In the genomic region with DNA sequence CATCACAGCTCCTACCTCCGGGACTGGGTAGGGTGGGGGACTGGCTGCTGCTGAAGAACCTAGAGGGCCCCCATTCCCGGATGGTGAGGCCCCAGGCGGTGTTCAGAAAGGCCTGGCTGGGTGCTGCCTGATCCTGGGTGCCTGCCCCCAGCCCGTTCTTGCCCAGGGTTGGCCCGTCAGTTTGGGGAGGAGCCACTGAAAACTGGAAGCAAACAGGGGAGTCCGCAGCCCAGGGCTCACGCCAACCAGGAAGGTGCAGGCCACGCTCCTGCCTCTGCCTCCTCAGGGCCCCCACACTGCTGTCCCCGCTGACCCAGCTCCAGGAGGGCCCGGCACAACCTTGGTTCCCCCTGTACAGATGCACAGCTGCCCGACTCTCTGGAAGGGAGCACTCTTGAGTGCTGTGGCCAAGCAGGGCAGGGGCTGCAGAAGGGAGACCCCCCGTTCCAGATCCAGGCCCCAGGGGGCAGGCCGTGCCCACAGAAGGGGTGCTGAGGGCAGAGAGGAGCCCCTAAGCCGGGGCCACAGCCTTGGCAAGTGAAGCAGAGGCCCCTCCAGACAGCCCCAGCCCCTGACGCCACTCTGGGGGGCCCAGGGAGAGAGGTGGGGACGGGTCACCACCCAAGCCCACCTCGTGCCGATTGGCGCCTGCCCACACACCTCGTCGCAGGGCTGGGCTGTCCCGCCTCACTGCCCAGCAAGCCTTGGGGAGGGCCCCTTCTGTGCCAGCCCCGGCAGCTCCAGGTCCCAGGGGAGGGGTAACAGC, we compare ENCODE assay signal across 1 cellular context.
TF ChIP-seq lines count a peak whose summit lies in the region.

No MANE protein-coding gene starts in this region.

TF ChIP-seq in K562, 482 proteins besides CTCF, POLR2A, EP300 and RAD21:
- no peak for TF ChIP-seq HDAC1 (IDR thresholded peaks at IDR 0.05)
- TF ChIP-seq POLR2G (IDR thresholded peaks at IDR 0.05; ENCODE audit: low read depth, low read length): peak; percentile 63
